ENCODE assay signal across 8 cellular contexts in the genomic region with DNA sequence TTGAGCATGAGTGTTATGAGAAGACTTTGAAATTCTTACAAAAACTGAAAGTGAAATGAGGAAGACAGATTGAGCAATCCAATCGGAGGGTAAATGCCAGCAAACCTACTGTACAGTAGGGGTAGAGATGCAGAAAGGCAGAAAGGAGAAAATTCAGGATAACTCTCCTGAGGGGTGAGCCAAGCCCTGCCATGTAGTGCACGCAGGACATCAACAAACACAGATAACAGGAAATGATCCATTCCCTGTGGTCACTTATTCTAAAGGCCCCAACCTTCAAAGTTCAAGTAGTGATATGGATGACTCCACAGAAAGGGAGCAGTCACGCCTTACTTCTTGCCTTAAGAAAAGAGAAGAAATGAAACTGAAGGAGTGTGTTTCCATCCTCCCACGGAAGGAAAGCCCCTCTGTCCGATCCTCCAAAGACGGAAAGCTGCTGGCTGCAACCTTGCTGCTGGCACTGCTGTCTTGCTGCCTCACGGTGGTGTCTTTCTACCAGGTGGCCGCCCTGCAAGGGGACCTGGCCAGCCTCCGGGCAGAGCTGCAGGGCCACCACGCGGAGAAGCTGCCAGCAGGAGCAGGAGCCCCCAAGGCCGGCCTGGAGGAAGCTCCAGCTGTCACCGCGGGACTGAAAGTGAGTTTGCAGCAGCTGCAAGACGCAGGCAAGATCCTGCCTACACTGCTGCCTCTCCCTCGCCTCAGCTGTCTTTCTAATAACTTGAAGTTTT. TPM values are rescaled to one million over a fixed set of nuclear protein-coding genes. Genes with fewer than 3 reads are reported as not detected.
DNase-seq lines count a peak whose midpoint lies in the region; ATAC-seq lines count a peak whose summit lies in the region.

TSS of gene TNFSF13B (plus strand) at position 118 of the 728 bp plus-strand sequence. CDS start at position 296, 178 bp downstream.

- intact Hi-C loops in Right ventricle myocardium superior (cut with DNase I) = no loop called here

- DNase-seq in activated T-cell treated with anti-CD3 and anti-CD28 coated beads for 1 hour (ENCODE audit: low read depth) (peak; percentile 7), activated T-cell treated with anti-CD3 and anti-CD28 coated beads for 4 hours (no peak), RPMI7951 (ENCODE audit: low read depth) (peak; percentile 39), Right ventricle myocardium superior (peak; percentile 68), putamen (ENCODE audit: low spot score) (peak; percentile 9), NCI-H774 (lab: John Stamatoyannopoulos, UW) (no peak)
- DNase-seq in activated naive CD4-positive, alpha-beta T cell (lab: John Stamatoyannopoulos, UW) = peak; percentile 2 to 17 (median 6)

- ATAC-seq in HG02981 (IDR thresholded peaks at IDR 0.05; ENCODE audit: unreplicated experiment) (peak; percentile 69), Right ventricle myocardium superior (ENCODE audit: poor library complexity) (peak; percentile 83)

RNA-seq across cellular contexts. Expression of gene TNFSF13B, which starts in this region (rescaled TPM):
- 1.6 and 2.8 TPM in 2 replicates for total RNA-seq in RPMI7951 (2014; rRNA removed; shearing (Covaris generic))
- 1.6 TPM for total RNA-seq in Right ventricle myocardium superior

Comparison
In these comparisons a context has a peak if more than half of its experiments do, and no peak if none do; other contexts are left out.
1. DNase-seq: peak in activated T-cell treated with anti-CD3 and anti-CD28 coated beads for 1 hour (single experiment), RPMI7951 (single experiment), activated naive CD4-positive, alpha-beta T cell (4 of 4), Right ventricle myocardium superior (single experiment) and putamen (single experiment); none in activated T-cell treated with anti-CD3 and anti-CD28 coated beads for 4 hours (single experiment) and NCI-H774 (single experiment).